ENCODE assay signal across 11 cellular contexts in the genomic region with DNA sequence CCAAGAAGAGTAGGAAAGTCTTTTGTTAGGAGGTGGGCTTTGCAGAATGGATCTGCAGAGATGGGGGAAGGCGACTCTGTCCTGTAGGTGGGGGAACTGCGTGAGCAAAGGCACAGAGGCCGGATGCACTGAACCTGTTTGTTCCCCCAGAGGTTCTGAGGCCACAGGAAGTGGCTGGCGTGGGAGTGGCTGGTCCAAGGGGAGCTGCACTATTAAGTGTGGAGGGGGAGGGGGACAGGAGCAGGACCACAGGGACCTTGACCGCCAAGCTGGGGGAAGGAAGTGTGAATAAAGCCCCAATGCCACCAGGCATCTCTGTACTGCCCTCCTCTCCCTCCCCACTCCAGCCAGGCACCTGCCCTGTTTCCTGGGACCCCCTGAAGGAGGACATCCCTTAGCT. TPM values are rescaled to one million over a fixed set of nuclear protein-coding genes. Genes with fewer than 3 reads are reported as not detected.
DNase-seq lines count a peak whose midpoint lies in the region; ATAC-seq and TF ChIP-seq lines count a peak whose summit lies in the region.
"Had no signal": no experiment of that assay in that cellular context is flagged by ENCODE, and none has a peak within 500 bp of the region (broad histone marks: within the 10 kb centered on the region; RNA-seq: fewer than 3 reads in every experiment).

No MANE protein-coding gene starts in this region.

- no peak for TF ChIP-seq CTCF in IMR-90 (conservative IDR thresholded peaks at IDR 0.05; ENCODE audit: low read depth, low read length)

- peak overlapping the region; percentile 63 for H3K27ac Mint-ChIP-seq in activated T-cell treated with anti-CD3 and anti-CD28 coated beads, Interleukin-2, amount 50 U/mL, for 24 hours
- peak overlapping the region; percentile 63 for H3K27ac Mint-ChIP-seq in activated T-helper 17 cell treated with anti-CD3 and anti-CD28 coated beads, Interleukin-2, amount 50 U/mL, for 72 hours

- no peak overlapping the region for H2AK9ac ChIP-seq in IMR-90 (replicated peaks; ENCODE audit: low read depth, low read length, poor library complexity)

- H3K79me1 ChIP-seq in IMR-90 (ENCODE audit: low read depth in 1 of 2, low read length in 2 of 2): no peaks in the 10 kb centered on the region

- H4K8ac ChIP-seq in IMR-90 (ENCODE audit: low read depth in 2 of 2, low read length in 2 of 2): no peak overlapping the region

- H3K27me3 ChIP-seq in IMR-90 (ENCODE audit: control insufficient read depth, insufficient read depth, low read length): peaks cover 23% of the 10 kb centered on the region

- H3K4ac ChIP-seq in IMR-90 (ENCODE audit: low read depth, low read length): 0 out of 2 replicates have a peak overlapping the region, but pooled peaks have one; percentile 0

- DNase-seq in activated T-cell treated with anti-CD3 and anti-CD28 coated beads, Interleukin-2, amount 50 U/mL, for 24 hours: no peak
- no peak for DNase-seq in activated T-cell treated with anti-CD3 and anti-CD28 coated beads, Interleukin-2, amount 50 U/mL, for 4 hours
- no peak for DNase-seq in IMR-90
- peak; percentile 54 for DNase-seq in stimulated activated CD8-positive, alpha-beta memory T cell treated with anti-CD3 and anti-CD28 coated beads, Interleukin-4, amount 100 ng/mL, for 48 hours
- DNase-seq in DMS53 (lab: John Stamatoyannopoulos, UW): no peak
- DNase-seq in AG08395 (ENCODE audit: low spot score): no peak
- DNase-seq: naive B cell, NCI-H1048 had no signal

- peaks cover 36% of the 10 kb centered on the region for H3K4me1 Mint-ChIP-seq in activated T-cell treated with anti-CD3 and anti-CD28 coated beads, Interleukin-2, amount 50 U/mL, for 24 hours (ENCODE audit: low read depth)
- peaks cover 19% of the 10 kb centered on the region for H3K4me1 Mint-ChIP-seq in activated T-cell treated with anti-CD3 and anti-CD28 coated beads, Interleukin-2, amount 50 U/mL, for 4 hours (ENCODE audit: low read depth)
- H3K4me1 Mint-ChIP-seq in activated T-helper 17 cell treated with anti-CD3 and anti-CD28 coated beads, Interleukin-2, amount 50 U/mL, for 72 hours: peaks cover 6% of the 10 kb centered on the region

- no peak overlapping the region for H3K14ac ChIP-seq in IMR-90 (replicated peaks; ENCODE audit: low read depth, low read length)

- H3K9me3 Mint-ChIP-seq in activated T-cell treated with anti-CD3 and anti-CD28 coated beads, Interleukin-2, amount 50 U/mL, for 24 hours: no peaks in the 10 kb centered on the region
- no peaks in the 10 kb centered on the region for H3K9me3 Mint-ChIP-seq in activated T-cell treated with anti-CD3 and anti-CD28 coated beads, Interleukin-2, amount 50 U/mL, for 4 hours
- H3K9me3 Mint-ChIP-seq in activated T-helper 17 cell treated with anti-CD3 and anti-CD28 coated beads, Interleukin-2, amount 50 U/mL, for 72 hours: no peaks in the 10 kb centered on the region
- H3K9me3 Mint-ChIP-seq: naive B cell had no signal

- ATAC-seq in activated T-cell treated with anti-CD3 and anti-CD28 coated beads, Interleukin-2, amount 50 U/mL, for 4 hours: no peak
- ATAC-seq in IMR-90 (ENCODE audit: low read depth): no peak
- peak; percentile 55 for ATAC-seq in activated T-helper 17 cell treated with anti-CD3 and anti-CD28 coated beads, Interleukin-2, amount 50 U/mL, for 72 hours (replicated peaks)
- no peak for ATAC-seq in HG02884 (IDR thresholded peaks at IDR 0.05; ENCODE audit: unreplicated experiment)

- TF ChIP-seq POLR2A in IMR-90 (IDR thresholded peaks at IDR 0.05; ENCODE audit: low read depth, low read length): no peak

- no peak overlapping the region for H2AFZ ChIP-seq in IMR-90 (replicated peaks; ENCODE audit: low read length, poor library complexity)

- no peak overlapping the region for H3K56ac ChIP-seq in IMR-90 (ENCODE audit: extremely low read depth, insufficient read depth, low read length)

- H2BK15ac ChIP-seq in IMR-90 (ENCODE audit: low read depth, low read length): peak overlapping the region; percentile 68; the same call in 1 of the 3 replicates

- H2BK20ac ChIP-seq in IMR-90 (ENCODE audit: low read depth, low read length): peak overlapping the region; percentile 58; the same call in 1 of the 2 replicates

- H2BK5ac ChIP-seq in IMR-90 (ENCODE audit: low read depth, low read length, poor library complexity, severe bottlenecking): no peak overlapping the region

- POLR2A ChIA-PET in IMR-90 (lab: Charles Lee; ENCODE audit: unreplicated experiment): no interaction called here

- WGBS in IMR-90 (ENCODE audit: extremely low coverage in 2 of 2, insufficient read length in 1 of 2), 2 experiments: 89% methylated on average over 4 of the region's 5 CpGs; no CpG with 5 or more reads in 1 of the 2 experiments

- no peaks in the 10 kb centered on the region for H3K27me3 Mint-ChIP-seq in activated T-cell treated with anti-CD3 and anti-CD28 coated beads, Interleukin-2, amount 50 U/mL, for 24 hours
- H3K27me3 Mint-ChIP-seq in activated T-cell treated with anti-CD3 and anti-CD28 coated beads, Interleukin-2, amount 50 U/mL, for 4 hours (ENCODE audit: low read depth): no peaks in the 10 kb centered on the region
- no peaks in the 10 kb centered on the region for H3K27me3 Mint-ChIP-seq in activated T-helper 17 cell treated with anti-CD3 and anti-CD28 coated beads, Interleukin-2, amount 50 U/mL, for 72 hours

- H3K9me1 ChIP-seq in IMR-90 (ENCODE audit: insufficient read depth, low read length): no peaks in the 10 kb centered on the region; the same call in 1 of the 2 replicates

- peaks cover 15% of the 10 kb centered on the region; the same call in 1 of the 2 replicates for H3K4me1 ChIP-seq in IMR-90 (ENCODE audit: control insufficient read depth, insufficient read depth, low read length)

- no peak overlapping the region for H3K27ac ChIP-seq in IMR-90 (ENCODE audit: insufficient read depth, low read length)

- H3K9me3 ChIP-seq in IMR-90 (ENCODE audit: control insufficient read depth, insufficient read depth, low read length): no peaks in the 10 kb centered on the region

- dilution Hi-C loops in IMR-90 (cut with HindIII; ENCODE audit: low sequenced_read_pairs, unreplicated experiment): no loop called here

- H2AK5ac ChIP-seq in IMR-90 (ENCODE audit: low read depth, low read length): no peak overlapping the region

- intact Hi-C loops in IMR-90 (cut with micrococcal nuclease): no loop called here

- H3K36me3 Mint-ChIP-seq in activated T-cell treated with anti-CD3 and anti-CD28 coated beads, Interleukin-2, amount 50 U/mL, for 24 hours (ENCODE audit: low read depth): no peaks in the 10 kb centered on the region
- H3K36me3 Mint-ChIP-seq in activated T-cell treated with anti-CD3 and anti-CD28 coated beads, Interleukin-2, amount 50 U/mL, for 4 hours (ENCODE audit: insufficient read depth): no peaks in the 10 kb centered on the region
- H3K36me3 Mint-ChIP-seq in activated T-helper 17 cell treated with anti-CD3 and anti-CD28 coated beads, Interleukin-2, amount 50 U/mL, for 72 hours (ENCODE audit: low read depth): no peaks in the 10 kb centered on the region
- H3K36me3 Mint-ChIP-seq: naive B cell had no signal

- CTCF ChIA-PET in IMR-90 (lab: Yijun Ruan, JAX): no interaction called here

- no peaks in the 10 kb centered on the region for H4K20me1 ChIP-seq in IMR-90 (ENCODE audit: insufficient read depth, low read length)

- no TSS peak for BruUV-seq in IMR-90 (replicated peaks; lab: Mats Ljungman, UMichigan)

- no peak overlapping the region for H3K23ac ChIP-seq in IMR-90 (ENCODE audit: low read depth, low read length)

- H3K36me3 ChIP-seq in IMR-90 (ENCODE audit: control insufficient read depth, insufficient read depth, low read length): no peaks in the 10 kb centered on the region

- H3K4me2 ChIP-seq in IMR-90 (ENCODE audit: low read depth, low read length): no peak overlapping the region

- H3K9ac ChIP-seq in IMR-90 (ENCODE audit: low read depth, low read length): no peak overlapping the region

- no peak overlapping the region for H3K18ac ChIP-seq in IMR-90 (ENCODE audit: low read depth, low read length)

- no peak overlapping the region for H3K4me3 Mint-ChIP-seq in activated T-cell treated with anti-CD3 and anti-CD28 coated beads, Interleukin-2, amount 50 U/mL, for 24 hours
- H3K4me3 Mint-ChIP-seq in activated T-cell treated with anti-CD3 and anti-CD28 coated beads, Interleukin-2, amount 50 U/mL, for 4 hours: no peak overlapping the region
- peak overlapping the region; percentile 34 for H3K4me3 Mint-ChIP-seq in activated T-helper 17 cell treated with anti-CD3 and anti-CD28 coated beads, Interleukin-2, amount 50 U/mL, for 72 hours
- H3K4me3 Mint-ChIP-seq: naive B cell had no signal

- no peak overlapping the region for H4K91ac ChIP-seq in IMR-90 (ENCODE audit: insufficient read depth, low read depth, low read length)

- H4K5ac ChIP-seq in IMR-90 (ENCODE audit: low read depth, low read length): no peak overlapping the region

- H2BK120ac ChIP-seq in IMR-90 (ENCODE audit: low read depth, low read length): 0 out of 2 replicates have a peak overlapping the region, but pooled peaks have one; percentile 8

- in situ Hi-C loops in IMR-90 (cut with MboI; ENCODE audit: low sequenced_read_pairs): loop anchor here (5.0 kb wide), 1 partner anchor 338 kb away; no protein-coding TSS in a partner anchor

- H3K4me3 ChIP-seq in IMR-90 (ENCODE audit: insufficient read depth, low read depth, low read length): no peak overlapping the region

- TF ChIP-seq RAD21 in IMR-90 (IDR thresholded peaks at IDR 0.05; ENCODE audit: low read length): no peak

TF ChIP-seq in IMR-90, 13 proteins besides CTCF, POLR2A, EP300 and RAD21 (continues in another document):
- TF ChIP-seq MAZ (IDR thresholded peaks at IDR 0.05; ENCODE audit: borderline replicate concordance, low read depth, low read length) (no peak), FOS (IDR thresholded peaks at IDR 0.05; ENCODE audit: low read depth, low read length) (no peak), RFX5 (IDR thresholded peaks at IDR 0.05; ENCODE audit: low read depth, low read length) (no peak), CHD1 (IDR thresholded peaks at IDR 0.05; ENCODE audit: low read depth, low read length) (no peak), CEBPB (IDR thresholded peaks at IDR 0.05; ENCODE audit: low read depth, low read length) (no peak), BHLHE40 (IDR thresholded peaks at IDR 0.05; ENCODE audit: low read depth, low read length) (no peak)

RNA-seq across cellular contexts. Expression of gene CYP11A1, which starts 51.8 kb away (rescaled TPM):
- under 1 TPM; 0.33 to 0.41 (median 0.40) TPM for total RNA-seq in activated T-cell treated with anti-CD3 and anti-CD28 coated beads, Interleukin-2, amount 50 U/mL, for 4 hours
- total RNA-seq in IMR-90 (2012; rRNA removed): 0.18 and 0.28 TPM in 2 replicates
- polyA plus RNA-seq in IMR-90 (2012; rRNA removed): 0.46 and 0.50 TPM in 2 replicates
- 0.17 and 0.60 TPM in 2 replicates for polyA plus RNA-seq in IMR-90 (2012; cell fraction: cytosol; rRNA removed)
- polyA plus RNA-seq in IMR-90 (2012; cell fraction: nucleus; rRNA removed; ENCODE audit: low replicate concordance): 0.23 and 0.26 TPM in 2 replicates
- total RNA-seq in activated T-helper 17 cell treated with anti-CD3 and anti-CD28 coated beads, Interleukin-2, amount 50 U/mL, for 72 hours: not detected
- total RNA-seq: SK-MEL-5 had no signal
